12 cellular contexts compared by ENCODE assay signal in the genomic region with DNA sequence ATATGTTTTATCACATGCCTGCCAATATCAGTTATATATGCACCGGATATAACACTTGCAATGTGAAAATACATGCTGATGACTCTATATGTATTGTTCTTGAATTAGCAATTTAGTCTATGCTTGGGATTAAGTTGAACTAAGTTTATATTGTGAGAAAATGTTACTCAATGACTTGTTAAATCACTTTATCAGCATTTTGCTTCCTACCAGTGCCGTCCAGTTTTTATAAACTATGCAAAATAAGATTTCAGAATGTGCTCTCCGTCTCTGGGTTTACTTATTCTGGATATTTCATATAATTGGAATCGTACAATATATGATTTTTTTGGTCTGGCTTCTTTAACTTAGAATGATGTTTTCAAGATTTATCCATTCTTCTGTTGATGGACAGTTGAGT. TPM values are rescaled to one million over a fixed set of nuclear protein-coding genes. Genes with fewer than 3 reads are reported as not detected.
"Had no signal": no experiment of that assay in that cellular context is flagged by ENCODE, and none has a peak within 500 bp of the region (broad histone marks: within the 10 kb centered on the region; RNA-seq: fewer than 3 reads in every experiment).

No MANE protein-coding gene starts in this region.

- H3K27ac ChIP-seq: GM23248 had no signal

- DNase-seq: GM23248, GOT3, H7, H9, HCEC 1CT, HFFc6 had no signal

- H3K4me2 ChIP-seq: GM23338 had no signal

- H3K4me1 ChIP-seq: HAP-1 had no signal

- FAIRE-seq: H1, H54 had no signal

- H2AFZ ChIP-seq: GM23248, GM23338 had no signal

- H3K9me3 ChIP-seq: HAP-1 had no signal

- H3K9ac ChIP-seq: GM23248 had no signal

- H3K36me3 ChIP-seq: HAP-1 had no signal

- H3K4me3 ChIP-seq: GM23248, GM23338, HAP-1 had no signal

- ATAC-seq: GM23338, HCT116 had no signal

RNA-seq across cellular contexts. Expression of gene SLC26A3, which starts 25.5 kb away (rescaled TPM):
- total RNA-seq: GM23248, GM23338, H1, H4, H7, H9, HFFc6 had no signal
- polyA plus RNA-seq: GM23248, GM23338, H1 had no signal
